In the genomic region with DNA sequence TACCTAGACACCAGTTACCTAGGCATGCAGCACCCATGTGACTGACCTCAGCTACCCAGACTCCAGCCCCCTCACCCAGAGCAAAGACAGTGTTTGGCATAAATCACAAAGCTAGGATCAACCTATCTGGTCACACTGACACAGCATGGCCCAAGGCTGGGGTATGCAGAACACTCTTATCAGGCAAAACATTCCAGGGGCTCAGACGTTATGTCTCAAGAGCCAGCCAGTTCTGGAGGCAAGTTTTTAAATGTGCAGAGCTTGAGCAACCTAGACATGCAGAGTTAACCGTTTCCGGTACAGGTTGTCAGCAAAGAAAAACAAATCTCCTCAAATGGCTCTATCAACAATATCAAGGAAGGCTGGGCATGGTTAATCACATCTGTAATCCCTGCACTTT, we compare ENCODE assay signal across 28 cellular contexts.
DNase-seq lines count a peak whose midpoint lies in the region; ATAC-seq, FAIRE-seq and TF ChIP-seq lines count a peak whose summit lies in the region.
"Had no signal": no experiment of that assay in that cellular context is flagged by ENCODE, and none has a peak within 500 bp of the region (broad histone marks: within the 10 kb centered on the region; RNA-seq: fewer than 3 reads in every experiment).

No MANE protein-coding gene starts in this region.

- H4K20me1 ChIP-seq in SK-N-SH (ENCODE audit: insufficient read depth) (no peaks in the 10 kb centered on the region), K562 (replicated peaks; ENCODE audit: control insufficient read depth, insufficient read depth, low read length) (no peaks in the 10 kb centered on the region)

- no peak overlapping the region for H3K4me2 ChIP-seq in SK-N-SH
- no peak overlapping the region for H3K4me2 ChIP-seq in K562 (ENCODE audit: insufficient read depth, low read length)

- TF ChIP-seq POLR2A in K562 (conservative IDR thresholded peaks at IDR 0.05), result no peak
- TF ChIP-seq POLR2A in upper lobe of left lung (IDR thresholded peaks at IDR 0.05), result no peak

- no peak for FAIRE-seq in K562 (lab: Jason Lieb, UNC)
- FAIRE-seq: endometrium, keratinocyte, TTC549 had no signal

- H3K9ac ChIP-seq in SK-N-SH, result no peak overlapping the region
- no peak overlapping the region for H3K9ac ChIP-seq in K562 (ENCODE audit: insufficient read depth in 1 of 2, low read depth in 2 of 2, low read length in 2 of 2)

- no peak for ATAC-seq in SK-N-SH treated with all-trans-retinoic acid at 6 μM for 48 hours
- peak; percentile 43; the same call in 2 of the 3 replicates for ATAC-seq in K562
- peak; percentile 53 to 77 for ATAC-seq in upper lobe of left lung (ENCODE audit: low FRiP score in 2 of 2)
- ATAC-seq in HG02588 (IDR thresholded peaks at IDR 0.05; ENCODE audit: unreplicated experiment), result no peak
- ATAC-seq in GM21515 (IDR thresholded peaks at IDR 0.05; ENCODE audit: unreplicated experiment), result no peak
- ATAC-seq: HCT116; natural killer cell treated with Interleukin-12 subunit alpha and Interleukin-12 subunit beta and Interleukin-15 and Interleukin-18, amount 100 ng/mL, for 72 hours; stimulated activated naive B cell treated with anti-CD40 and anti-IgM and Interleukin-4, amounts not matched to agents 10 μg/mL and 1 μg/mL and 100 μg/mL, for 72 hours had no signal

- H3K9me1 ChIP-seq in K562 (ENCODE audit: control insufficient read depth, insufficient read depth, low read length), result no peaks in the 10 kb centered on the region

- CTCF ChIA-PET in SK-N-SH (lab: Yijun Ruan, JAX) (interaction anchor here (1.2 to 1.3 kb wide), 2 partner anchors 18 to 773 kb away, joined by 3 read pairs; no protein-coding TSS in a partner anchor), K562 (lab: Yijun Ruan, JAX; ENCODE audit: low intra/inter-chr PET ratio) (no interaction called here)

- no peak overlapping the region for H3K27ac ChIP-seq in SK-N-SH (ENCODE audit: low read depth in 2 of 2, low read length in 1 of 2)
- H3K27ac ChIP-seq in K562 (ENCODE audit: extremely low read depth, low read depth, low read length), result no peak overlapping the region
- H3K27ac ChIP-seq in upper lobe of left lung, result no peak overlapping the region
- H3K27ac ChIP-seq: 22Rv1, RWPE1 had no signal

- in situ Hi-C loops in K562 (cut with MboI), result no loop called here

- POLR2A ChIA-PET in SK-N-SH (lab: Yijun Ruan, JAX), result no interaction called here
- POLR2A ChIA-PET in K562 (lab: Yijun Ruan, JAX), result interaction anchor here (1.6 kb wide), 1 partner anchor 8 kb away, joined by 4 read pairs; no protein-coding TSS in a partner anchor

- H3K9me2 ChIP-seq in SK-N-SH, result no peaks in the 10 kb centered on the region

- intact Hi-C loops in K562 (cut with micrococcal nuclease), result no loop called here

- H3K27me3 ChIP-seq in SK-N-SH (ENCODE audit: insufficient read depth) (no peaks in the 10 kb centered on the region), K562 (ENCODE audit: control insufficient read depth in 2 of 2, insufficient read depth in 2 of 2, low read length in 2 of 2) (no peaks in the 10 kb centered on the region), upper lobe of left lung (no peaks in the 10 kb centered on the region)
- H3K27me3 ChIP-seq: ascending aorta, BE2C had no signal

- no peaks in the 10 kb centered on the region for H3F3A ChIP-seq in SK-N-SH (replicated peaks; ENCODE audit: insufficient read depth)

- H2AFZ ChIP-seq in SK-N-SH (ENCODE audit: low read depth), result no peak overlapping the region
- H2AFZ ChIP-seq in K562 (ENCODE audit: low read depth, low read length), result no peak overlapping the region

- no peak for TF ChIP-seq EP300 in SK-N-SH (IDR thresholded peaks at IDR 0.05; ENCODE audit: borderline replicate concordance in 1 of 2, low read depth in 1 of 2, low read length in 1 of 2)
- TF ChIP-seq EP300 in K562 (IDR thresholded peaks at IDR 0.05; ENCODE audit: low read length), result no peak
- TF ChIP-seq EP300 in upper lobe of left lung (IDR thresholded peaks at IDR 0.05), result no peak

- H3K4me1 ChIP-seq in SK-N-SH (ENCODE audit: control insufficient read depth in 1 of 2, insufficient read depth in 2 of 2, low read depth in 1 of 2, low read length in 1 of 2) (no peaks in the 10 kb centered on the region), K562 (replicated peaks in 1 of 2; ENCODE audit: control insufficient read depth in 2 of 2, insufficient read depth in 2 of 2, low read length in 2 of 2) (no peaks in the 10 kb centered on the region; a peak in 1 of 5 replicates), upper lobe of left lung (no peaks in the 10 kb centered on the region)
- H3K4me1 ChIP-seq: BE2C had no signal

- 65% methylated on average over 3 of the region's 3 CpGs for WGBS in SK-N-SH (ENCODE audit: low lambda C conversion rate)
- 0% methylated on average over 3 of the region's 3 CpGs for WGBS in K562 (ENCODE audit: insufficient coverage, low coverage, missing lambda C conversion rate)
- 51 to 64% methylated on average over 2 to 3 of the region's 3 CpGs for WGBS in upper lobe of left lung, 2 donors

- TF ChIP-seq CTCF in SK-N-SH (IDR thresholded peaks at IDR 0.05) (no peak), K562 (IDR thresholded peaks at IDR 0.05 in 2 of 3, conservative IDR thresholded peaks at IDR 0.05 in 1 of 3; ENCODE audit: insufficient read depth in 2 of 3, low read depth in 1 of 3, low read length in 3 of 3) (no peak), upper lobe of left lung (IDR thresholded peaks at IDR 0.05) (no peak)

- no TSS peak for BruUV-seq in K562 (replicated peaks; lab: Mats Ljungman, UMichigan)

- H3K36me3 ChIP-seq in SK-N-SH (replicated peaks in 1 of 2; ENCODE audit: control insufficient read depth in 1 of 2, insufficient read depth in 2 of 2, low read length in 1 of 2), result no peaks in the 10 kb centered on the region
- H3K36me3 ChIP-seq in K562 (ENCODE audit: control insufficient read depth, insufficient read depth, low read length), result no peaks in the 10 kb centered on the region
- H3K36me3 ChIP-seq in upper lobe of left lung, result no peaks in the 10 kb centered on the region
- H3K36me3 ChIP-seq: ascending aorta, BE2C had no signal

- no peak overlapping the region for H3K4me3 ChIP-seq in SK-N-SH (ENCODE audit: low read depth in 2 of 2, low read length in 1 of 2)
- H3K4me3 ChIP-seq in K562, result no peak overlapping the region
- no peak overlapping the region for H3K4me3 ChIP-seq in upper lobe of left lung
- H3K4me3 ChIP-seq: ascending aorta had no signal

- H3K79me2 ChIP-seq in SK-N-SH (ENCODE audit: insufficient read depth), result no peaks in the 10 kb centered on the region
- no peaks in the 10 kb centered on the region for H3K79me2 ChIP-seq in K562 (ENCODE audit: control insufficient read depth, insufficient read depth, low read length)

- no peak for TF ChIP-seq RAD21 in SK-N-SH (IDR thresholded peaks at IDR 0.05; ENCODE audit: low read length)
- no peak for TF ChIP-seq RAD21 in K562 (CRISPR knock-in tag; conservative IDR thresholded peaks at IDR 0.05 in 1 of 2, IDR thresholded peaks at IDR 0.05 in 1 of 2)

- DNase-seq in SK-N-SH (no peak), K562 (ENCODE audit: extremely low read depth in 1 of 4, low spot score in 3 of 4) (peak in 1 of 4 experiments; percentile 28), kidney glomerular epithelial cell (lab: John Stamatoyannopoulos, UW) (peak; percentile 58), upper lobe of left lung (no peak), NCI-H2107 (lab: John Stamatoyannopoulos, UW) (no peak)
- DNase-seq: activated CD4-positive, alpha-beta T cell treated with anti-CD3 and anti-CD28 coated beads for 1 hour; activated naive CD4-positive, alpha-beta T cell treated with anti-CD3 and anti-CD28 coated beads for 36 hours; activated T-cell treated with anti-CD3 and anti-CD28 coated beads, Interleukin-2, amount 50 U/mL, for 48 hours; BE2C; cortex of kidney; EL; hippocampal formation; NCI-H1105; NCI-H2081 treated with DMSO at 0.1 percent for 48 hours; NCI-H524; stimulated activated CD4-positive, alpha-beta T cell treated with anti-CD3 and anti-CD28 coated beads, Interleukin-2, amount 100 ng/mL, for 24 hours; stimulated activated naive B cell treated with anti-CD40 and anti-IgM and Interleukin-4, amounts not matched to agents 10 μg/mL and 1 μg/mL and 100 μg/mL, for 72 hours had no signal

- no peaks in the 10 kb centered on the region for H3K9me3 ChIP-seq in SK-N-SH
- H3K9me3 ChIP-seq in K562 (replicated peaks; ENCODE audit: control insufficient read depth, insufficient read depth, low read depth, low read length), result no peaks in the 10 kb centered on the region
- H3K9me3 ChIP-seq in upper lobe of left lung, result no peaks in the 10 kb centered on the region
- H3K9me3 ChIP-seq: ascending aorta, BE2C had no signal

TF ChIP-seq in SK-N-SH treated with all-trans-retinoic acid at 6 μM for 48 hours, 23 proteins besides CTCF, POLR2A, EP300 and RAD21:
- TF ChIP-seq ISL1 (CRISPR knock-in tag; IDR thresholded peaks at IDR 0.05) (peak; percentile 48; the same call in 1 of the 2 replicates), ESRRG (CRISPR knock-in tag; IDR thresholded peaks at IDR 0.05) (no peak)

TF ChIP-seq in SK-N-SH, 30 proteins besides CTCF, POLR2A, EP300 and RAD21 (continues in another document):
- TF ChIP-seq ELF1 (IDR thresholded peaks at IDR 0.05) (no peak), TEAD4 (IDR thresholded peaks at IDR 0.05; ENCODE audit: borderline replicate concordance, insufficient read depth) (no peak)

TF ChIP-seq in K562, 482 proteins besides CTCF, POLR2A, EP300 and RAD21 (continues in another document):
- TF ChIP-seq NCOR1 (IDR thresholded peaks at IDR 0.05) (peak; percentile 34; the same call in 1 of the 2 replicates), MITF (IDR thresholded peaks at IDR 0.05) (no peak), ZNF324 (CRISPR knock-in tag; IDR thresholded peaks at IDR 0.05) (no peak), SMARCA4 (IDR thresholded peaks at IDR 0.05) (no peak), CEBPB (tag; IDR thresholded peaks at IDR 0.05) (peak; percentile 60), ZKSCAN3 (CRISPR knock-in tag; IDR thresholded peaks at IDR 0.05) (no peak)

Comparison
In these comparisons a context has a peak if more than half of its experiments do, and no peak if none do; other contexts are left out.
1. ATAC-seq: peak in K562 (single experiment) and upper lobe of left lung (2 of 2); none in SK-N-SH treated with all-trans-retinoic acid at 6 μM for 48 hours (single experiment), HG02588 (single experiment) and GM21515 (single experiment).